ENCODE assay signal across 18 cellular contexts in genomic region chr1:115476616-115477015, GRCh38.
DNase-seq lines count a peak whose midpoint lies in the region; ATAC-seq and TF ChIP-seq lines count a peak whose summit lies in the region.
"Had no signal": no experiment of that assay in that cellular context is flagged by ENCODE, and none has a peak within 500 bp of the region (broad histone marks: within the 10 kb centered on the region; RNA-seq: fewer than 3 reads in every experiment).

No MANE protein-coding gene starts in this region.

- H3K27ac ChIP-seq in AG04450 (ENCODE audit: low read depth, low read length), result no peak overlapping the region
- H3K27ac ChIP-seq: BLaER1 treated with 17β-estradiol and CSF1 and Interleukin-3, amounts not matched to agents 10 nM and 100 nM; heart right ventricle; HL-60 had no signal

- H3K27me3 ChIP-seq in AG04450 (ENCODE audit: control insufficient read depth, insufficient read depth, low read length), result peaks cover 6% of the 10 kb centered on the region
- H3K27me3 ChIP-seq: BLaER1 treated with 17β-estradiol and CSF1 and Interleukin-3, amounts not matched to agents 10 nM and 100 nM had no signal

- no peak for ATAC-seq in GM18907 (IDR thresholded peaks at IDR 0.05; ENCODE audit: unreplicated experiment)
- ATAC-seq: activated naive CD4-positive, alpha-beta T cell treated with anti-CD3 and anti-CD28 coated beads, Interleukin-2, amount 50 U/mL, for 72 hours; stimulated activated memory B cell treated with anti-CD40 and anti-IgM and Interleukin-4, amounts not matched to agents 10 μg/mL and 1 μg/mL and 100 μg/mL, for 72 hours had no signal

- CTCF ChIA-PET in AG04450 (lab: Charles Lee), result interaction anchor here (1.8 to 3.3 kb wide), 2 partner anchors 120 to 337 kb away, joined by 8 to 13 read pairs; no protein-coding TSS in a partner anchor

- POLR2A ChIA-PET in AG04450 (lab: Yijun Ruan, JAX), result no interaction called here

- H3K9me3 ChIP-seq in AG04450 (ENCODE audit: control insufficient read depth, insufficient read depth, low read length), result no peaks in the 10 kb centered on the region
- H3K9me3 ChIP-seq: BLaER1 treated with 17β-estradiol and CSF1 and Interleukin-3, amounts not matched to agents 10 nM and 100 nM; heart right ventricle had no signal

- H3K4me3 ChIP-seq in AG04450 (ENCODE audit: low read depth, low read length) (no peak overlapping the region), fibroblast of mammary gland (ENCODE audit: control insufficient read depth, low read depth, low read length) (no peak overlapping the region)
- H3K4me3 ChIP-seq: BLaER1 treated with 17β-estradiol and CSF1 and Interleukin-3, amounts not matched to agents 10 nM and 100 nM; heart right ventricle had no signal

- in situ Hi-C loops in KBM-7 (cut with MboI; ENCODE audit: low pct_unique_long_range_greater_than_20kb, low sequenced_read_pairs), result no loop called here

- peak; percentile 33 for TF ChIP-seq CTCF in AG04450 (IDR thresholded peaks at IDR 0.05; ENCODE audit: low read depth, low read length)
- peak; percentile 27 for TF ChIP-seq CTCF in fibroblast of mammary gland (conservative IDR thresholded peaks at IDR 0.05; ENCODE audit: control insufficient read depth, insufficient read depth, low read depth, low read length)

- DNase-seq in AG04450 (ENCODE audit: low read depth, low spot score) (no peak), GM03348 (ENCODE audit: low spot score) (peak; percentile 36), RPMI7951 (ENCODE audit: low read depth) (peak; percentile 66), fibroblast of mammary gland (ENCODE audit: low read depth) (peak; percentile 34), KBM-7 (no peak)
- no peak for DNase-seq in activated CD4-positive, alpha-beta T cell treated with anti-CD3 and anti-CD28 coated beads, Interleukin-2, amount 50 U/mL, for 1 hour
- no peak for DNase-seq in stimulated activated CD4-positive, alpha-beta T cell treated with anti-CD3 and anti-CD28 coated beads, Interleukin-4, amount 100 ng/mL, for 4 hours
- DNase-seq: activated CD4-positive, alpha-beta T cell treated with anti-CD3 and anti-CD28 coated beads for 1 hour; central memory CD4-positive, alpha-beta T cell; heart right ventricle; naive B cell; stimulated activated CD4-positive, alpha-beta T cell treated with anti-CD3 and anti-CD28 coated beads, Interleukin-2, amount 100 ng/mL, for 48 hours; trophoblast cell had no signal

Comparison
In these comparisons a context has a peak if more than half of its experiments do, and no peak if none do; other contexts are left out.
1. DNase-seq: peak in GM03348 (single experiment), RPMI7951 (single experiment) and fibroblast of mammary gland (single experiment); none in AG04450 (single experiment), activated CD4-positive, alpha-beta T cell treated with anti-CD3 and anti-CD28 coated beads, Interleukin-2, amount 50 U/mL, for 1 hour (single experiment), KBM-7 (single experiment) and stimulated activated CD4-positive, alpha-beta T cell treated with anti-CD3 and anti-CD28 coated beads, Interleukin-4, amount 100 ng/mL, for 4 hours (0 of 2).